1 cellular context compared by ENCODE assay signal in genomic region chr3:114020907-114021306, GRCh38.
A peak's percentile ranks its signal among the peaks of the same experiment; 100 is the strongest.
TF ChIP-seq lines count a peak whose summit lies in the region.

No MANE protein-coding gene starts in this region.

TF ChIP-seq in GM12878, 131 proteins besides CTCF, POLR2A, EP300 and RAD21:
- TF ChIP-seq RELA (IDR thresholded peaks at IDR 0.05; ENCODE audit: borderline replicate concordance, partially characterized antibody) (no peak), ZNF217 (IDR thresholded peaks at IDR 0.05) (no peak), STAT3 (IDR thresholded peaks at IDR 0.05; ENCODE audit: low read depth, low read length) (no peak), JUNB (IDR thresholded peaks at IDR 0.05) (peak; percentile 32; the same call in 1 of the 2 replicates)
